1 cellular context compared by ENCODE assay signal in genomic region chr14:21069388-21070082, GRCh38.
TF ChIP-seq lines count a peak whose summit lies in the region.

No MANE protein-coding gene starts in this region.

TF ChIP-seq in HepG2, 621 proteins besides CTCF, POLR2A, EP300 and RAD21 (continued from another document and continues in another):
- TF ChIP-seq AKNA (CRISPR knock-in tag; IDR thresholded peaks at IDR 0.05; ENCODE audit: borderline replicate concordance) (no peak), SRY (CRISPR knock-in tag; IDR thresholded peaks at IDR 0.05) (0 out of 2 replicates have a peak, but pooled peaks have one; percentile 49), ATF5 (CRISPR knock-in tag; IDR thresholded peaks at IDR 0.05; ENCODE audit: low read depth) (no peak), KLF13 (CRISPR knock-in tag; IDR thresholded peaks at IDR 0.05) (no peak), KAT8 (CRISPR knock-in tag; IDR thresholded peaks at IDR 0.05) (no peak; the same call in 1 of the 2 replicates), ZNF382 (CRISPR knock-in tag; IDR thresholded peaks at IDR 0.05; ENCODE audit: borderline replicate concordance) (no peak), MBNL3 (CRISPR knock-in tag; conservative IDR thresholded peaks at IDR 0.05) (no peak), CBFB (CRISPR knock-in tag; IDR thresholded peaks at IDR 0.05) (peak; percentile 16; the same call in 1 of the 2 replicates), ZNF292 (CRISPR knock-in tag; IDR thresholded peaks at IDR 0.05; ENCODE audit: borderline replicate concordance, low read depth) (0 out of 2 replicates have a peak, but pooled peaks have one; percentile 0), NR2C2 (CRISPR knock-in tag; IDR thresholded peaks at IDR 0.05; ENCODE audit: borderline replicate concordance) (peak; percentile 89), SETDB1 (CRISPR knock-in tag; IDR thresholded peaks at IDR 0.05; ENCODE audit: borderline replicate concordance) (no peak), ZNF709 (CRISPR knock-in tag; IDR thresholded peaks at IDR 0.05) (no peak), EHMT2 (IDR thresholded peaks at IDR 0.05; ENCODE audit: borderline replicate concordance, low read depth, low read length) (no peak), ZNF431 (CRISPR knock-in tag; IDR thresholded peaks at IDR 0.05; ENCODE audit: borderline replicate concordance, low read depth) (no peak), ARID4A (CRISPR knock-in tag; IDR thresholded peaks at IDR 0.05; ENCODE audit: borderline replicate concordance) (no peak; the same call in 1 of the 2 replicates), HNF1B (CRISPR knock-in tag; IDR thresholded peaks at IDR 0.05) (peak; percentile 85), SOX6 (IDR thresholded peaks at IDR 0.05) (no peak), SOX6 (CRISPR knock-in tag; IDR thresholded peaks at IDR 0.05) (peak; percentile 56; the same call in 1 of the 2 replicates), U2AF2 (IDR thresholded peaks at IDR 0.05; ENCODE audit: low read depth, low read length) (no peak), NFATC3 (CRISPR knock-in tag; IDR thresholded peaks at IDR 0.05) (0 out of 2 replicates have a peak, but pooled peaks have one; percentile 81), ZNF549 (CRISPR knock-in tag; IDR thresholded peaks at IDR 0.05) (no peak), ZNF430 (CRISPR knock-in tag; IDR thresholded peaks at IDR 0.05) (no peak; the same call in 1 of the 2 replicates), PBX3 (CRISPR knock-in tag; IDR thresholded peaks at IDR 0.05; ENCODE audit: borderline replicate concordance) (no peak), NCOA1 (CRISPR knock-in tag; IDR thresholded peaks at IDR 0.05) (0 out of 2 replicates have a peak, but pooled peaks have one; percentile 71), ZNF441 (CRISPR knock-in tag; IDR thresholded peaks at IDR 0.05; ENCODE audit: borderline replicate concordance) (no peak), ZNF513 (CRISPR knock-in tag; conservative IDR thresholded peaks at IDR 0.05) (no peak), MTERF4 (CRISPR knock-in tag; IDR thresholded peaks at IDR 0.05) (no peak; the same call in 1 of the 2 replicates), KLF12 (CRISPR knock-in tag; IDR thresholded peaks at IDR 0.05; ENCODE audit: borderline replicate concordance) (no peak; the same call in none of the 2 replicates), ZNF639 (CRISPR knock-in tag; conservative IDR thresholded peaks at IDR 0.05) (peak; percentile 83), PRDM15 (CRISPR knock-in tag; IDR thresholded peaks at IDR 0.05) (no peak), RELA (CRISPR knock-in tag; IDR thresholded peaks at IDR 0.05) (peak; percentile 89)
